Comparison of ENCODE assay signal across 19 cellular contexts in the genomic region with DNA sequence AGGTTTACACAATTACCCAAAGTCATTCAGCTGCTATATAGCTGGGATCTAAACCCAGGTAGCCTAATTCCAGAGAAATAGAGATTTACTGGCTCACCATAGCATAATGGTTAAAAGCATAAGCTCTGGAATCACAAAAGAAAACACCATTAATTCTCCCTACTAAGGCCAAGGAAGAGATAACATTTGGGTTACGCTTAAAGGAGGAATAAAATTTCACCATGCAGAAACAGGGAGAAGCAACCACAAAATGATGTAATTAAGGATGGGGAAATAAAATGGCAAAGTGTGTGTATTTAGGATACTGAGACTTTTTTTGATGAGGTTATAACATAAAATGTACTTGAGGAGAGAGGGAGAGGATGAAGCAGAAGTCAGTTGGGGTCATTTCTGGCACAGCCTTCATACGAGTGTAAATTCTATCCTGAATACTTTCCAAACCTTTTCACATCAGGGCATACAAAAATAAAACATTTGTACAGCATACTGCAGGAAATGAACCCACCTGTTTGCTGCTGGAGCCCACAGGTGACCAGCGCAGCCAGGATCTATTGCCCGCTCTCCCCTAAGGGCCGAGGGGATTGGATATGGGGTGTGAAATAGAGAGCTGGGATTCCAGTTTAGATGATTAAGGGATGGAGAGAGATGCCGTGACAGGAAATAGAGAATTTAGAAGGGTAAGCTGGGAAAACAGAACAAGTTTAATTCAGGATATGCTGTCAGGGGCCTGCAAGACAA. TPM values are rescaled to one million over a fixed set of nuclear protein-coding genes. Genes with fewer than 3 reads are reported as not detected.
DNase-seq lines count a peak whose midpoint lies in the region; ATAC-seq and TF ChIP-seq lines count a peak whose summit lies in the region.
"Had no signal": no experiment of that assay in that cellular context is flagged by ENCODE, and none has a peak within 500 bp of the region (broad histone marks: within the 10 kb centered on the region; RNA-seq: fewer than 3 reads in every experiment).

No MANE protein-coding gene starts in this region.

- ATAC-seq in HG02763 (IDR thresholded peaks at IDR 0.05; ENCODE audit: unreplicated experiment) = no peak
- ATAC-seq: lower lobe of right lung had no signal

- H2AFZ ChIP-seq in mammary epithelial cell (ENCODE audit: low read depth, low read length) = no peak overlapping the region
- no peak overlapping the region for H2AFZ ChIP-seq in OCI-LY3 (ENCODE audit: low read depth, low read length)

- H3K27ac ChIP-seq in mammary epithelial cell (ENCODE audit: insufficient read depth, low read depth, low read length) (no peak overlapping the region), OCI-LY3 (ENCODE audit: low read length) (peak overlapping the region; percentile 94)
- H3K27ac ChIP-seq: breast epithelium, lower lobe of right lung, RWPE1, transverse colon had no signal

- TF ChIP-seq CTCF in MCF 10A (IDR thresholded peaks at IDR 0.05; ENCODE audit: unreplicated experiment) = no peak
- no peak for TF ChIP-seq CTCF in mammary epithelial cell (conservative IDR thresholded peaks at IDR 0.05 in 1 of 2, IDR thresholded peaks at IDR 0.05 in 1 of 2; ENCODE audit: extremely low read depth in 1 of 2, insufficient read depth in 1 of 2, low read depth in 1 of 2, low read length in 2 of 2)
- no peak for TF ChIP-seq CTCF in OCI-LY3 (IDR thresholded peaks at IDR 0.05; ENCODE audit: low read depth, low read length)

- in situ Hi-C loops in mammary epithelial cell (cut with MboI; ENCODE audit: low sequenced_read_pairs in 2 of 2) = no loop called here

- H4K20me1 ChIP-seq in mammary epithelial cell (ENCODE audit: insufficient read depth, low read length) (no peaks in the 10 kb centered on the region), OCI-LY3 (ENCODE audit: insufficient read depth, low read length) (no peaks in the 10 kb centered on the region)

- no peak overlapping the region for H3K9ac ChIP-seq in mammary epithelial cell (ENCODE audit: insufficient read depth, low read length)
- H3K9ac ChIP-seq in OCI-LY3 (ENCODE audit: low read length) = no peak overlapping the region

- intact Hi-C loops in MCF 10A (cut with micrococcal nuclease) (no loop called here), mammary epithelial cell (cut with micrococcal nuclease) (no loop called here)

- no TSS peak for BruUV-seq in MCF 10A (replicated peaks; lab: Mats Ljungman, UMichigan)
- no TSS peak for BruUV-seq in mammary epithelial cell (replicated peaks; lab: Mats Ljungman, UMichigan)

- H3K4me1 Mint-ChIP-seq in MCF 10A (ENCODE audit: insufficient read depth, unreplicated experiment) = peaks cover 20% of the 10 kb centered on the region

- no peaks in the 10 kb centered on the region for H3K9me3 Mint-ChIP-seq in MCF 10A (ENCODE audit: unreplicated experiment)

- DNase-seq in MCF 10A (ENCODE audit: unreplicated experiment) (peak; percentile 32), mammary epithelial cell (no peak), dermis microvascular lymphatic vessel endothelial cell (ENCODE audit: low read depth in 2 of 2) (peak; percentile 5 to 35), stromal cell of bone marrow (ENCODE audit: low read depth) (peak; percentile 12), NCI-H1092 treated with DMSO at 0.1 percent for 48 hours (lab: John Stamatoyannopoulos, UW) (no peak), A172 (ENCODE audit: low spot score) (no peak)
- DNase-seq: activated CD4-positive, alpha-beta T cell treated with anti-CD3 and anti-CD28 coated beads for 48 hours; activated effector memory CD4-positive, alpha-beta T cell treated with anti-CD3 and anti-CD28 coated beads, Interleukin-2, amount 50 U/mL, for 16 hours; DMS153; effector CD8-positive, alpha-beta T cell; lower lobe of right lung; NCI-H2171; NCI-H82; transverse colon had no signal

- H3K4me3 Mint-ChIP-seq in MCF 10A (ENCODE audit: unreplicated experiment) = no peak overlapping the region
- H3K4me3 Mint-ChIP-seq: nephron had no signal

- H3K4me2 ChIP-seq in mammary epithelial cell (ENCODE audit: insufficient read depth, low read depth, low read length) (no peak overlapping the region), OCI-LY3 (ENCODE audit: low read length) (peak overlapping the region; percentile 73)

- CTCF ChIA-PET in MCF 10A (lab: Yijun Ruan, JAX) (interaction anchor here (0.6 kb wide), 1 partner anchor 1069 kb away, joined by 3 read pairs; no protein-coding TSS in a partner anchor), mammary epithelial cell (lab: Charles Lee; ENCODE audit: low non-redundant PET) (interaction anchor here (0.6 kb wide), 1 partner anchor 174 kb away, joined by 3 read pairs; no protein-coding TSS in a partner anchor)

- no peak overlapping the region for H3K27ac Mint-ChIP-seq in MCF 10A (ENCODE audit: low read depth, unreplicated experiment)
- H3K27ac Mint-ChIP-seq: nephron had no signal

- H3K9me3 ChIP-seq in mammary epithelial cell (replicated peaks; ENCODE audit: insufficient read depth, low read length) (no peaks in the 10 kb centered on the region), OCI-LY3 (ENCODE audit: insufficient read depth, low read length) (0 out of 2 replicates have a peak, but pooled peaks cover under 1% of the 10 kb centered on the region)
- H3K9me3 ChIP-seq: breast epithelium, lower lobe of right lung, transverse colon had no signal

- no peaks in the 10 kb centered on the region for H3K36me3 Mint-ChIP-seq in MCF 10A (ENCODE audit: insufficient read depth, unreplicated experiment)

- no peak overlapping the region for H3K4me3 ChIP-seq in mammary epithelial cell (replicated peaks in 1 of 3; ENCODE audit: insufficient read depth in 1 of 3, low read depth in 2 of 3, low read length in 3 of 3)
- H3K4me3 ChIP-seq in OCI-LY3 (ENCODE audit: low read length) = no peak overlapping the region
- H3K4me3 ChIP-seq: breast epithelium, lower lobe of right lung, transverse colon had no signal

- H3K4me1 ChIP-seq in mammary epithelial cell (ENCODE audit: insufficient read depth, low read length) = peaks cover 6% of the 10 kb centered on the region
- peaks cover 57% of the 10 kb centered on the region for H3K4me1 ChIP-seq in OCI-LY3 (ENCODE audit: low read length)
- H3K4me1 ChIP-seq: breast epithelium, lower lobe of right lung had no signal

- dilution Hi-C loops in mammary epithelial cell (cut with HindIII; ENCODE audit: low sequenced_read_pairs) = no loop called here

- H3K27me3 ChIP-seq in mammary epithelial cell (ENCODE audit: insufficient read depth, low read length) (no peaks in the 10 kb centered on the region), OCI-LY3 (ENCODE audit: low read depth, low read length) (no peaks in the 10 kb centered on the region)
- H3K27me3 ChIP-seq: breast epithelium, transverse colon had no signal

- H3K36me3 ChIP-seq in mammary epithelial cell (ENCODE audit: insufficient read depth, low read length) = no peaks in the 10 kb centered on the region
- no peaks in the 10 kb centered on the region for H3K36me3 ChIP-seq in OCI-LY3 (replicated peaks; ENCODE audit: low read depth, low read length)
- H3K36me3 ChIP-seq: breast epithelium, lower lobe of right lung, transverse colon had no signal

- H3K79me2 ChIP-seq in mammary epithelial cell (ENCODE audit: insufficient read depth, low read length) (no peaks in the 10 kb centered on the region), OCI-LY3 (ENCODE audit: low read length) (no peaks in the 10 kb centered on the region)

- WGBS in mammary epithelial cell (ENCODE audit: low coverage, missing lambda C conversion rate) = 91% methylated on average over 6 of the region's 6 CpGs

- no peaks in the 10 kb centered on the region for H3K27me3 Mint-ChIP-seq in MCF 10A (ENCODE audit: insufficient read depth, unreplicated experiment)

- POLR2A ChIA-PET in MCF 10A (lab: Yijun Ruan, JAX) = interaction anchor here (1.2 kb wide), 1 partner anchor 110 kb away, joined by 3 read pairs; no protein-coding TSS in a partner anchor

RNA-seq across cellular contexts. Expression of a gene that starts 43.7 kb away (rescaled TPM):
- 15.0 and 21.6 TPM in 2 replicates for total RNA-seq in MCF 10A (2022)
- 10 to 100 TPM; 16.0 to 24.2 TPM for total RNA-seq in mammary epithelial cell
- 13.3 TPM for polyA plus RNA-seq in mammary epithelial cell
- 17.2 TPM for polyA minus RNA-seq in mammary epithelial cell
- total RNA-seq in dermis microvascular lymphatic vessel endothelial cell = 3.6 and 6.4 TPM in 2 replicates
- 6.4 and 10.3 TPM in 2 replicates for total RNA-seq in A172 (2014; rRNA removed; shearing (Covaris generic))

Comparison
In these comparisons a context has a peak if more than half of its experiments do, and no peak if none do; other contexts are left out.
1. DNase-seq: peak in MCF 10A (single experiment), dermis microvascular lymphatic vessel endothelial cell (2 of 2) and stromal cell of bone marrow (single experiment); none in mammary epithelial cell (single experiment), NCI-H1092 treated with DMSO at 0.1 percent for 48 hours (single experiment) and A172 (single experiment).